Comparison of ENCODE assay signal across 11 cellular contexts in the genomic region with DNA sequence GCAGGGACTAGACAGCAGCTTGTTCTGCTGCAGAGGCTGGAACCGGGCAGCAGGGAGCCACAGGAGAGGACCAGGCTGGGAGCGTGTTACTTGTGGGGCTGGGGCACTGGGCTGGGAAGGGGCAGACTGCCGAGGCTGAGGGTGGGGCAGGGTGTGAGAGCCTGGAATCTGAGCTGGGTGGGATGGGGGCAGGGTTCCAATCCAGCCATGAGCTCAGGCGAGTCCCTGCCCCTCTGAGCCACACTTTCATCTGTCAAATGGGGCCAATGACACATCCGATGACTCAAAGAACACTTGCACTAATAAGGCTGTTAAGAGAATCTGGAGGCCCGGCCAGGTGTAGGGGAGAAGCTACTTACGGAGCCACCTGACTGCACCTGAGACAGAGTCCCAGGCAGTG. TPM values are rescaled to one million over a fixed set of nuclear protein-coding genes. Genes with fewer than 3 reads are reported as not detected.
DNase-seq lines count a peak whose midpoint lies in the region; ATAC-seq, FAIRE-seq and TF ChIP-seq lines count a peak whose summit lies in the region.
"Had no signal": no experiment of that assay in that cellular context is flagged by ENCODE, and none has a peak within 500 bp of the region (broad histone marks: within the 10 kb centered on the region; RNA-seq: fewer than 3 reads in every experiment).

No MANE protein-coding gene starts in this region.

- peaks cover 2% of the 10 kb centered on the region for H3K27me3 Mint-ChIP-seq in endothelial cell (ENCODE audit: unreplicated experiment)

- H3K9me3 ChIP-seq in mucosa of descending colon = no peaks in the 10 kb centered on the region
- H3K9me3 ChIP-seq: Caco-2 had no signal

- H3K4me1 ChIP-seq in mucosa of descending colon (ENCODE audit: low read depth) = peaks cover 6% of the 10 kb centered on the region

- FAIRE-seq in bronchial epithelial cell (lab: Jason Lieb, UNC) (no peak), frontal cortex (lab: Jason Lieb, UNC) (no peak)

- H3K9me3 Mint-ChIP-seq in endothelial cell (ENCODE audit: unreplicated experiment) = no peaks in the 10 kb centered on the region

- DNase-seq in AG20443 (ENCODE audit: low spot score) = peak; percentile 59
- DNase-seq in LHCN-M2 (ENCODE audit: low read depth) = peak; percentile 59
- DNase-seq in bronchial epithelial cell (ENCODE audit: low read depth) = peak; percentile 96
- no peak for DNase-seq in mucosa of descending colon
- no peak for DNase-seq in frontal cortex (ENCODE audit: low spot score in 2 of 2)
- DNase-seq in endothelial cell (ENCODE audit: low spot score) = no peak
- DNase-seq in CD1c-positive myeloid dendritic cell (ENCODE audit: extremely low spot score) = no peak
- DNase-seq: activated gamma-delta T cell treated with Interleukin-2 at 50 U/mL for 16 hours, Caco-2 had no signal

- H3K36me3 ChIP-seq in bronchial epithelial cell (ENCODE audit: control insufficient read depth, insufficient read depth, low read length) (no peaks in the 10 kb centered on the region), mucosa of descending colon (ENCODE audit: low read depth) (no peaks in the 10 kb centered on the region)

- no peak overlapping the region for H3K4me3 Mint-ChIP-seq in endothelial cell (ENCODE audit: unreplicated experiment)

- no peaks in the 10 kb centered on the region for H3K27me3 ChIP-seq in bronchial epithelial cell (ENCODE audit: control insufficient read depth, insufficient read depth, low read length)

- H3K36me3 Mint-ChIP-seq in endothelial cell (ENCODE audit: low read depth, unreplicated experiment) = no peaks in the 10 kb centered on the region

- ATAC-seq in mucosa of descending colon (peak; percentile 80), GM19397 (IDR thresholded peaks at IDR 0.05; ENCODE audit: unreplicated experiment) (no peak)

- TF ChIP-seq CTCF in bronchial epithelial cell (IDR thresholded peaks at IDR 0.05; ENCODE audit: insufficient read depth, low read length, severe bottlenecking) = no peak
- TF ChIP-seq CTCF in mucosa of descending colon (IDR thresholded peaks at IDR 0.05) = no peak
- TF ChIP-seq CTCF in endothelial cell (IDR thresholded peaks at IDR 0.05; ENCODE audit: unreplicated experiment) = no peak

- H3K4me1 Mint-ChIP-seq in endothelial cell (ENCODE audit: unreplicated experiment) = peaks cover 2% of the 10 kb centered on the region

- intact Hi-C loops in mucosa of descending colon (cut with DNase I, micrococcal nuclease) = no loop called here

- H3K27ac Mint-ChIP-seq in endothelial cell (ENCODE audit: unreplicated experiment) = no peak overlapping the region

- no peak overlapping the region for H3K4me3 ChIP-seq in bronchial epithelial cell (ENCODE audit: low read depth, low read length)
- no peak overlapping the region for H3K4me3 ChIP-seq in mucosa of descending colon

RNA-seq across cellular contexts. Expression of a gene that starts 18.7 kb away (rescaled TPM):
- not detected in 2 replicates for total RNA-seq in LHCN-M2 (2014; rRNA removed)
- not detected for polyA plus RNA-seq in LHCN-M2 (2012)
- total RNA-seq in bronchial epithelial cell = not detected in 2 replicates
- total RNA-seq in mucosa of descending colon = not detected
- not detected for total RNA-seq in frontal cortex
- total RNA-seq in endothelial cell (ENCODE audit: unreplicated experiment) = not detected
- total RNA-seq: Caco-2 had no signal
- polyA plus RNA-seq: neural cell had no signal

RNA-seq across cellular contexts. Expression of a gene that starts 27.2 kb away (rescaled TPM):
- 2,204 and 2,858 TPM in 2 replicates for total RNA-seq in LHCN-M2 (2014; rRNA removed)
- polyA plus RNA-seq in LHCN-M2 (2012) = 3,257 TPM
- 3,172 and 3,391 TPM in 2 replicates for total RNA-seq in bronchial epithelial cell
- 100 to 1,000 TPM; 676 to 897 (median 838) TPM for total RNA-seq in mucosa of descending colon
- total RNA-seq in frontal cortex = 884 TPM
- 1,069 TPM for total RNA-seq in endothelial cell (ENCODE audit: unreplicated experiment)

RNA-seq across cellular contexts. Expression of a gene that starts 27.3 kb away (rescaled TPM):
- 37.6 and 39.0 TPM in 2 replicates for total RNA-seq in LHCN-M2 (2014; rRNA removed)
- 45.8 TPM for polyA plus RNA-seq in LHCN-M2 (2012)
- 30.3 and 49.2 TPM in 2 replicates for total RNA-seq in bronchial epithelial cell
- 10 to 100 TPM; 29.5 to 41.9 (median 37.2) TPM for total RNA-seq in mucosa of descending colon
- 10.6 TPM for total RNA-seq in frontal cortex
- 67.0 TPM for total RNA-seq in endothelial cell (ENCODE audit: unreplicated experiment)

RNA-seq across cellular contexts. Expression of a gene that starts 57.7 kb away (rescaled TPM):
- total RNA-seq in LHCN-M2 (2014; rRNA removed) (6.2 and 14.2 TPM in 2 replicates), bronchial epithelial cell (4.5 and 6.3 TPM in 2 replicates), mucosa of descending colon (10 to 100 TPM in 1 of 3 donors, 1 to 10 TPM in 2; 2.8 to 48.3 (median 4.7) TPM), frontal cortex (1.6 TPM), endothelial cell (ENCODE audit: unreplicated experiment) (18.2 TPM)
- polyA plus RNA-seq in LHCN-M2 (2012) = 10.2 TPM

Comparison
In these comparisons a context has a peak if more than half of its experiments do, and no peak if none do; other contexts are left out.
1. DNase-seq: peak in AG20443 (single experiment), LHCN-M2 (single experiment) and bronchial epithelial cell (single experiment); none in mucosa of descending colon (0 of 3), frontal cortex (0 of 2), endothelial cell (single experiment) and CD1c-positive myeloid dendritic cell (single experiment).